19 cellular contexts compared by ENCODE assay signal in genomic region chr3:179227349-179227748, GRCh38. TPM values are rescaled to one million over a fixed set of nuclear protein-coding genes. Genes with fewer than 3 reads are reported as not detected.
DNase-seq lines count a peak whose midpoint lies in the region; ATAC-seq and TF ChIP-seq lines count a peak whose summit lies in the region.
"Had no signal": no experiment of that assay in that cellular context is flagged by ENCODE, and none has a peak within 500 bp of the region (broad histone marks: within the 10 kb centered on the region; RNA-seq: fewer than 3 reads in every experiment).

No MANE protein-coding gene starts in this region.

- 88 to 93% methylated on average over 3 of the region's 3 CpGs for WGBS in tibial nerve, 2 donors

- no peak overlapping the region for H3K4me3 ChIP-seq in kidney epithelial cell (ENCODE audit: low read depth, low read length)
- H3K4me3 ChIP-seq in tibial nerve = no peak overlapping the region
- H3K4me3 ChIP-seq: BLaER1, cardiac muscle cell, uterus had no signal

- H3K27me3 Mint-ChIP-seq in WTC11 (ENCODE audit: low read depth) = no peaks in the 10 kb centered on the region
- H3K27me3 Mint-ChIP-seq: naive B cell had no signal

- H3K27ac Mint-ChIP-seq in WTC11 = peak overlapping the region; percentile 52; the same call in 1 of the 2 replicates

- H3K36me3 Mint-ChIP-seq in WTC11 = peaks cover 26% of the 10 kb centered on the region

- POLR2A ChIA-PET in WTC11 (lab: Charles Lee) = no interaction called here

- CTCF ChIA-PET in WTC11 (lab: Charles Lee) = no interaction called here

- no peaks in the 10 kb centered on the region for H3K9me3 ChIP-seq in tibial nerve
- H3K9me3 ChIP-seq: BLaER1, uterus had no signal

- no peaks in the 10 kb centered on the region for H3K27me3 ChIP-seq in kidney epithelial cell (ENCODE audit: control insufficient read depth, insufficient read depth, low read length)
- H3K27me3 ChIP-seq in tibial nerve = no peaks in the 10 kb centered on the region
- H3K27me3 ChIP-seq: BLaER1, cardiac muscle cell, uterus had no signal

- H3K36me3 ChIP-seq in kidney epithelial cell (ENCODE audit: control insufficient read depth, insufficient read depth, low read length) = no peaks in the 10 kb centered on the region
- H3K36me3 ChIP-seq in tibial nerve = peaks cover 0 to 63% (median 3%) of the 10 kb centered on the region in 3 donors
- H3K36me3 ChIP-seq: uterus had no signal

- no peak overlapping the region for H3K27ac ChIP-seq in tibial nerve
- H3K27ac ChIP-seq: BLaER1, cardiac muscle cell, uterus had no signal

- H3K4me1 Mint-ChIP-seq in WTC11 = peaks cover 19% of the 10 kb centered on the region
- H3K4me1 Mint-ChIP-seq: naive B cell had no signal

- TF ChIP-seq POLR2A in tibial nerve (IDR thresholded peaks at IDR 0.05) = no peak

- no peaks in the 10 kb centered on the region for H3K9me3 Mint-ChIP-seq in WTC11
- H3K9me3 Mint-ChIP-seq: naive B cell had no signal

- in situ Hi-C loops in Caki2 (cut with HindIII; ENCODE audit: low pct_unique_long_range_greater_than_20kb, low sequenced_read_pairs) = no loop called here

- H3K4me1 ChIP-seq in tibial nerve = no peaks in the 10 kb centered on the region
- H3K4me1 ChIP-seq: BLaER1, uterus had no signal

- peak; percentile 31 for DNase-seq in Caki2 (ENCODE audit: low read depth)
- DNase-seq in HCEC 1CT = peak; percentile 49
- no peak for DNase-seq in WTC11 (ENCODE audit: low spot score)
- peak; percentile 16 for DNase-seq in kidney epithelial cell (ENCODE audit: low read depth)
- DNase-seq in islet precursor cell = no peak
- DNase-seq in tibial nerve (ENCODE audit: low spot score in 2 of 2) = no peak
- DNase-seq: activated CD4-positive, alpha-beta T cell treated with anti-CD3 and anti-CD28 coated beads, Interleukin-2, amount 50 U/mL, for 48 hours; activated effector memory CD4-positive, alpha-beta T cell treated with anti-CD3 and anti-CD28 coated beads, Interleukin-2, amount 50 U/mL, for 16 hours; kidney glomerular epithelial cell; naive B cell; NCI-H1930; NCI-H748 treated with DMSO at 0.1 percent for 48 hours; Right ventricle myocardium superior; stimulated activated CD4-positive, alpha-beta T cell treated with anti-CD3 and anti-CD28 coated beads, Interleukin-2, amount 100 ng/mL, for 24 hours; uterus had no signal

- ATAC-seq in WTC11 = peak; percentile 55; the same call in 1 of the 2 replicates
- ATAC-seq in GM18498 (IDR thresholded peaks at IDR 0.05; ENCODE audit: unreplicated experiment) = no peak
- ATAC-seq in HG02870 (IDR thresholded peaks at IDR 0.05; ENCODE audit: unreplicated experiment) = no peak

- TF ChIP-seq EP300 in tibial nerve (IDR thresholded peaks at IDR 0.05) = no peak

- TF ChIP-seq CTCF in WTC11 (IDR thresholded peaks at IDR 0.05) (no peak), kidney epithelial cell (IDR thresholded peaks at IDR 0.05; ENCODE audit: insufficient read depth, low read length, poor library complexity, severe bottlenecking) (no peak), tibial nerve (IDR thresholded peaks at IDR 0.05) (no peak)

- no peak overlapping the region for H3K4me3 Mint-ChIP-seq in WTC11
- H3K4me3 Mint-ChIP-seq: naive B cell had no signal

TF ChIP-seq in WTC11, 78 proteins besides CTCF, POLR2A, EP300 and RAD21:
- TF ChIP-seq ELF4 (CRISPR knock-in tag; IDR thresholded peaks at IDR 0.05; ENCODE audit: low read depth) = no peak
- no peak for TF ChIP-seq ZNF396 (CRISPR knock-in tag; IDR thresholded peaks at IDR 0.05; ENCODE audit: borderline replicate concordance)
- TF ChIP-seq CBFB (CRISPR knock-in tag; IDR thresholded peaks at IDR 0.05; ENCODE audit: low read depth) = no peak
- TF ChIP-seq NR3C1 (CRISPR knock-in tag; conservative IDR thresholded peaks at IDR 0.05; ENCODE audit: low read depth) = no peak
- TF ChIP-seq HMGA2 (CRISPR knock-in tag; IDR thresholded peaks at IDR 0.05) = no peak
- TF ChIP-seq ATF3 (CRISPR knock-in tag; conservative IDR thresholded peaks at IDR 0.05) = no peak
- no peak for TF ChIP-seq SOX15 (CRISPR knock-in tag; IDR thresholded peaks at IDR 0.05)
- no peak for TF ChIP-seq ZBTB43 (CRISPR knock-in tag; IDR thresholded peaks at IDR 0.05)
- TF ChIP-seq CDX4 (CRISPR knock-in tag; IDR thresholded peaks at IDR 0.05; ENCODE audit: borderline replicate concordance) = no peak
- TF ChIP-seq FOXK1 (CRISPR knock-in tag; IDR thresholded peaks at IDR 0.05) = no peak

RNA-seq across cellular contexts. Expression of gene KCNMB3, which starts 23.6 kb away (rescaled TPM):
- 2.3 and 5.1 TPM in 2 replicates for total RNA-seq in Caki2 (2014; rRNA removed; shearing (Covaris generic); ENCODE audit: low replicate concordance)
- total RNA-seq in WTC11 (2021) = 1.7 to 2.3 TPM (median 2.2 TPM) in 3 replicates
- 0.96 and 1.9 TPM in 2 replicates for total RNA-seq in kidney epithelial cell
- total RNA-seq in tibial nerve = 1 to 10 TPM; 2.0 to 3.3 (median 2.7) TPM

Comparison
In these comparisons a context has a peak if more than half of its experiments do, and no peak if none do; other contexts are left out.
1. DNase-seq: peak in Caki2 (single experiment), HCEC 1CT (single experiment) and kidney epithelial cell (single experiment); none in WTC11 (single experiment), islet precursor cell (single experiment) and tibial nerve (0 of 2).